8 cellular contexts compared by ENCODE assay signal in the genomic region with DNA sequence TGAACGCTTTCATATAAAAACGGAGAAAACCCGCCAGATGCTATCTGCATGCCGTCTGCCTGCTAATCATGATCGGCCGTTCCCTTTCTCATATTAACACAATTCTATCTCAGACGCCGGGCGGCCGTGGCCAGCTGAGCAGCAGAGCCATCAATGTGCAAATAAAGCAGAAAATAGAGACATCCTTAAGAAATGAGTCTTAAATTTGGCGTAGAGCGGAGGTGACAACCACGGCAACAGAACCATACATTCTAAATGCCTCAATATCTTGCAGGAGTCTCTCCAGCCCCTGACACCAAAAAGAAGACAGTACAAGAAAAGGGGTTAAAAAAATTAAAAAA. TPM values are rescaled to one million over a fixed set of nuclear protein-coding genes. Genes with fewer than 3 reads are reported as not detected.
A peak's percentile ranks its signal among the peaks of the same experiment; 100 is the strongest.
DNase-seq lines count a peak whose midpoint lies in the region; ATAC-seq and TF ChIP-seq lines count a peak whose summit lies in the region.

No MANE protein-coding gene starts in this region.

- no peak overlapping the region for H3K27ac Mint-ChIP-seq in activated naive CD4-positive, alpha-beta T cell treated with anti-CD3 and anti-CD28 coated beads for 36 hours

- POLR2A ChIA-PET in Panc1 (lab: Charles Lee) = interaction anchor here (0.8 to 1.0 kb wide), 2 partner anchors 547 to 679 kb away, joined by 4 read pairs; no protein-coding TSS in a partner anchor

- DNase-seq in activated naive CD4-positive, alpha-beta T cell treated with anti-CD3 and anti-CD28 coated beads for 36 hours = peak; percentile 15
- DNase-seq in activated naive CD4-positive, alpha-beta T cell (lab: John Stamatoyannopoulos, UW) = no peak
- no peak for DNase-seq in Panc1 (ENCODE audit: low read depth, low spot score)
- peak; percentile 43 for DNase-seq in epithelial cell of esophagus (ENCODE audit: low read depth)
- peak; percentile 42 for DNase-seq in pons (ENCODE audit: low spot score)
- no peak for DNase-seq in AG08395 (ENCODE audit: low spot score)

- H3K4me1 Mint-ChIP-seq in activated naive CD4-positive, alpha-beta T cell treated with anti-CD3 and anti-CD28 coated beads for 36 hours (ENCODE audit: low read depth) = peaks cover 25% of the 10 kb centered on the region

- in situ Hi-C loops in Panc1 (cut with HindIII; ENCODE audit: low pct_unique_long_range_greater_than_20kb, low sequenced_read_pairs) = no loop called here

- peak overlapping the region; percentile 82 for H3K27ac ChIP-seq in Panc1 (ENCODE audit: low read length)

- peak overlapping the region; percentile 77 for H3K4me3 Mint-ChIP-seq in activated naive CD4-positive, alpha-beta T cell treated with anti-CD3 and anti-CD28 coated beads for 36 hours

- H3K4me3 ChIP-seq in Panc1 (ENCODE audit: low read depth in 2 of 2, low read length in 2 of 2) = peak overlapping the region; percentile 61 to 72
- H3K4me3 ChIP-seq in epithelial cell of esophagus (ENCODE audit: low read length) = peak overlapping the region; percentile 65

- H3K9me3 ChIP-seq in Panc1 (ENCODE audit: control insufficient read depth, insufficient read depth, low read depth, low read length) = no peaks in the 10 kb centered on the region

- TF ChIP-seq CTCF in Panc1 (IDR thresholded peaks at IDR 0.05) (no peak), epithelial cell of esophagus (IDR thresholded peaks at IDR 0.05; ENCODE audit: insufficient read depth, low read depth, low read length, missing control alignments) (no peak)

- BruUV-seq in Panc1 (replicated peaks; lab: Mats Ljungman, UMichigan) = no TSS peak

- H3K9me3 Mint-ChIP-seq in activated naive CD4-positive, alpha-beta T cell treated with anti-CD3 and anti-CD28 coated beads for 36 hours = no peaks in the 10 kb centered on the region

- ATAC-seq in Panc1 (no peak), GM19023 (IDR thresholded peaks at IDR 0.05; ENCODE audit: unreplicated experiment) (no peak), HG03139 (IDR thresholded peaks at IDR 0.05; ENCODE audit: unreplicated experiment) (no peak)

- peaks cover 4% of the 10 kb centered on the region; the same call in 1 of the 2 replicates for H3K4me1 ChIP-seq in Panc1 (ENCODE audit: control insufficient read depth, insufficient read depth, low read length)

- no peaks in the 10 kb centered on the region for H3K36me3 Mint-ChIP-seq in activated naive CD4-positive, alpha-beta T cell treated with anti-CD3 and anti-CD28 coated beads for 36 hours (ENCODE audit: low read depth)

- intact Hi-C loops in activated naive CD4-positive, alpha-beta T cell treated with anti-CD3 and anti-CD28 coated beads for 36 hours (cut with micrococcal nuclease) = loop anchor here (2.0 to 10.0 kb wide), 5 partner anchors 983 to 1391 kb away; no protein-coding TSS in a partner anchor
- intact Hi-C loops in Panc1 (cut with micrococcal nuclease; ENCODE audit: unreplicated experiment) = no loop called here

- CTCF ChIA-PET in activated naive CD4-positive, alpha-beta T cell treated with anti-CD3 and anti-CD28 coated beads for 36 hours (lab: Charles Lee) = interaction anchor here (0.6 kb wide), 1 partner anchor 8 kb away, joined by 4 read pairs; no protein-coding TSS in a partner anchor
- CTCF ChIA-PET in Panc1 (lab: Charles Lee) = no interaction called here

- no peaks in the 10 kb centered on the region; the same call in 1 of the 2 replicates for H3K36me3 ChIP-seq in Panc1 (ENCODE audit: control insufficient read depth, insufficient read depth, low read length)

- peaks cover 58% of the 10 kb centered on the region for H3K27me3 Mint-ChIP-seq in activated naive CD4-positive, alpha-beta T cell treated with anti-CD3 and anti-CD28 coated beads for 36 hours (ENCODE audit: low read depth)

- H3K27me3 ChIP-seq in Panc1 (ENCODE audit: control insufficient read depth, insufficient read depth, low read length) = no peaks in the 10 kb centered on the region

RNA-seq across cellular contexts. Expression of a gene that starts 2.7 kb away (rescaled TPM):
- not detected for total RNA-seq in activated naive CD4-positive, alpha-beta T cell treated with anti-CD3 and anti-CD28 coated beads for 36 hours
- 2.7 TPM for total RNA-seq in Panc1 (2021; ENCODE audit: unreplicated experiment)
- 1.8 TPM for polyA plus RNA-seq in Panc1 (2012; ENCODE audit: insufficient read length)

Comparison
In these comparisons a context has a peak if more than half of its experiments do, and no peak if none do; other contexts are left out.
1. DNase-seq: peak in activated naive CD4-positive, alpha-beta T cell treated with anti-CD3 and anti-CD28 coated beads for 36 hours (single experiment), epithelial cell of esophagus (single experiment) and pons (single experiment); none in activated naive CD4-positive, alpha-beta T cell (0 of 4), Panc1 (single experiment) and AG08395 (single experiment).